1 cellular context compared by ENCODE assay signal in genomic region chr2:138059967-138060635, GRCh38.
TF ChIP-seq lines count a peak whose summit lies in the region.

No MANE protein-coding gene starts in this region.

TF ChIP-seq in K562, 482 proteins besides CTCF, POLR2A, EP300 and RAD21 (continued from another document and continues in another):
- no peak for TF ChIP-seq ZBTB33 (CRISPR knock-in tag; IDR thresholded peaks at IDR 0.05)
- no peak for TF ChIP-seq TSHZ1 (CRISPR knock-in tag; IDR thresholded peaks at IDR 0.05)
- no peak for TF ChIP-seq SRSF1 (IDR thresholded peaks at IDR 0.05; ENCODE audit: low read depth, low read length)
- no peak for TF ChIP-seq ZNF316 (IDR thresholded peaks at IDR 0.05)
- peak; percentile 40 for TF ChIP-seq EGR1 (conservative IDR thresholded peaks at IDR 0.05)
- TF ChIP-seq FOSL1 (tag; conservative IDR thresholded peaks at IDR 0.05), result peak; percentile 91
- peak; percentile 92 for TF ChIP-seq ATF3 (IDR thresholded peaks at IDR 0.05)
- TF ChIP-seq ATF3 (CRISPR knock-in tag; conservative IDR thresholded peaks at IDR 0.05), result no peak
- TF ChIP-seq ZNF584 (CRISPR knock-in tag; IDR thresholded peaks at IDR 0.05; ENCODE audit: low read depth), result no peak
- TF ChIP-seq PKNOX1 (IDR thresholded peaks at IDR 0.05), result peak; percentile 76
- peak; percentile 90 for TF ChIP-seq SMAD1 (IDR thresholded peaks at IDR 0.05; ENCODE audit: low read depth, low read length, partially characterized antibody)
- TF ChIP-seq KHSRP (IDR thresholded peaks at IDR 0.05), result 0 out of 2 replicates have a peak, but pooled peaks have one; percentile 33
- no peak for TF ChIP-seq XRCC3 (IDR thresholded peaks at IDR 0.05)
- TF ChIP-seq HDAC8 (tag; IDR thresholded peaks at IDR 0.05), result no peak
- TF ChIP-seq TCF7L2 (IDR thresholded peaks at IDR 0.05; ENCODE audit: low read depth, low read length), result no peak
- TF ChIP-seq ZNF592 (IDR thresholded peaks at IDR 0.05), result 0 out of 2 replicates have a peak, but pooled peaks have one; percentile 27
- TF ChIP-seq MTA3 (IDR thresholded peaks at IDR 0.05; ENCODE audit: borderline replicate concordance), result peak; percentile 56; the same call in 1 of the 2 replicates
- TF ChIP-seq ZNF318 (IDR thresholded peaks at IDR 0.05; ENCODE audit: borderline replicate concordance in 1 of 2, low read depth in 1 of 2), result peak in 1 of 2 experiments; percentile 75; a peak in 2 of 4 replicates
- no peak for TF ChIP-seq ZFP36 (IDR thresholded peaks at IDR 0.05; ENCODE audit: low read depth, low read length, partially characterized antibody)
- no peak for TF ChIP-seq SRSF3 (IDR thresholded peaks at IDR 0.05; ENCODE audit: insufficient read depth, low read length)
- TF ChIP-seq RNF2 (IDR thresholded peaks at IDR 0.05), result peak; percentile 42; the same call in 1 of the 2 replicates
- TF ChIP-seq MED1 (CRISPR knock-in tag; IDR thresholded peaks at IDR 0.05; ENCODE audit: borderline replicate concordance), result no peak
- no peak for TF ChIP-seq ATF1 (CRISPR knock-in tag; IDR thresholded peaks at IDR 0.05)
- peak; percentile 76 for TF ChIP-seq ATF1 (tag; IDR thresholded peaks at IDR 0.05)
- TF ChIP-seq MNT (conservative IDR thresholded peaks at IDR 0.05), result peak; percentile 61 to 73
- TF ChIP-seq NFATC3 (IDR thresholded peaks at IDR 0.05), result no peak
- no peak for TF ChIP-seq FIP1L1 (IDR thresholded peaks at IDR 0.05; ENCODE audit: low read depth, low read length, poor library complexity, severe bottlenecking)
- no peak for TF ChIP-seq SETDB1 (IDR thresholded peaks at IDR 0.05; ENCODE audit: low read length)
- TF ChIP-seq BRD9 (IDR thresholded peaks at IDR 0.05; ENCODE audit: low read depth, partially characterized antibody), result peak; percentile 24
- TF ChIP-seq GTF2B (IDR thresholded peaks at IDR 0.05; ENCODE audit: extremely low read depth, insufficient read length), result no peak
- TF ChIP-seq ZFX (CRISPR knock-in tag; IDR thresholded peaks at IDR 0.05), result no peak
- TF ChIP-seq ZNF444 (CRISPR knock-in tag; IDR thresholded peaks at IDR 0.05), result no peak
